ENCODE assay signal across 22 cellular contexts in genomic region chr3:123792473-123793201, GRCh38.
DNase-seq lines count a peak whose midpoint lies in the region; ATAC-seq, FAIRE-seq and TF ChIP-seq lines count a peak whose summit lies in the region.
"Had no signal": no experiment of that assay in that cellular context is flagged by ENCODE, and none has a peak within 500 bp of the region (broad histone marks: within the 10 kb centered on the region; RNA-seq: fewer than 3 reads in every experiment).

No MANE protein-coding gene starts in this region.

- H3K27me3 ChIP-seq in colonic mucosa (no peaks in the 10 kb centered on the region), mucosa of rectum (ENCODE audit: control insufficient read depth in 2 of 2, insufficient read depth in 2 of 2, low read length in 2 of 2) (no peaks in the 10 kb centered on the region)
- H3K27me3 ChIP-seq: uterus had no signal

- H3K27ac ChIP-seq in A549 (peak overlapping the region; percentile 58 to 71), colonic mucosa (peak overlapping the region; percentile 30), mucosa of rectum (ENCODE audit: low read depth in 2 of 2, low read length in 2 of 2) (peak overlapping the region; percentile 29 to 70)
- H3K27ac ChIP-seq: dorsolateral prefrontal cortex, esophagus squamous epithelium, SK-N-MC, uterus had no signal

- H3K9me3 Mint-ChIP-seq in WTC11 = no peaks in the 10 kb centered on the region
- H3K9me3 Mint-ChIP-seq: activated naive CD4-positive, alpha-beta T cell treated with anti-CD3 and anti-CD28 coated beads, Interleukin-2, amount 50 U/mL, for 72 hours had no signal

- no peak overlapping the region for H3K27ac Mint-ChIP-seq in WTC11
- H3K27ac Mint-ChIP-seq: activated naive CD4-positive, alpha-beta T cell treated with anti-CD3 and anti-CD28 coated beads, Interleukin-2, amount 50 U/mL, for 72 hours; CD4-positive, CD25-positive, alpha-beta regulatory T cell had no signal

- peak in 1 of 2 experiments; percentile 49; a peak in 3 of 6 replicates for ATAC-seq in A549
- ATAC-seq in HG02884 (IDR thresholded peaks at IDR 0.05; ENCODE audit: unreplicated experiment) = no peak
- no peak for ATAC-seq in WTC11
- ATAC-seq: activated naive CD4-positive, alpha-beta T cell treated with anti-CD3 and anti-CD28 coated beads, Interleukin-2, amount 50 U/mL, for 72 hours; stimulated activated naive CD8-positive, alpha-beta T cell treated with anti-CD3 and anti-CD28 coated beads, Interleukin-15, Interleukin-2, amounts not matched to agents 100 U/mL and 50 U/mL, for 24 hours had no signal

- H3K4me1 ChIP-seq in A549 (peaks cover 39% of the 10 kb centered on the region), colonic mucosa (no peaks in the 10 kb centered on the region), mucosa of rectum (ENCODE audit: control insufficient read depth in 2 of 2, insufficient read depth in 2 of 2, low read length in 2 of 2) (peaks cover 7 to 16% of the 10 kb centered on the region in 2 donors)
- H3K4me1 ChIP-seq: uterus had no signal

- no peaks in the 10 kb centered on the region for H3K27me3 Mint-ChIP-seq in WTC11 (ENCODE audit: low read depth)

- no peak for TF ChIP-seq EP300 in A549 (IDR thresholded peaks at IDR 0.05)

- no peak for TF ChIP-seq RAD21 in A549 (conservative IDR thresholded peaks at IDR 0.05 in 1 of 2, IDR thresholded peaks at IDR 0.05 in 1 of 2)

- 62% methylated on average over 6 of the region's 6 CpGs for WGBS in A549 (ENCODE audit: missing lambda C conversion rate)

- no peak overlapping the region for H3K4me3 Mint-ChIP-seq in WTC11
- H3K4me3 Mint-ChIP-seq: CD4-positive, CD25-positive, alpha-beta regulatory T cell had no signal

- POLR2A ChIA-PET in A549 (lab: Yijun Ruan, JAX) (no interaction called here), WTC11 (lab: Charles Lee) (no interaction called here)

- H3K36me3 ChIP-seq in colonic mucosa (no peaks in the 10 kb centered on the region), mucosa of rectum (ENCODE audit: control insufficient read depth in 2 of 2, insufficient read depth in 2 of 2, low read length in 2 of 2) (no peaks in the 10 kb centered on the region)
- H3K36me3 ChIP-seq: esophagus squamous epithelium, uterus had no signal

- H3K9me3 ChIP-seq in A549 (no peaks in the 10 kb centered on the region), colonic mucosa (no peaks in the 10 kb centered on the region), mucosa of rectum (ENCODE audit: control insufficient read depth in 2 of 2, low read length in 2 of 2) (no peaks in the 10 kb centered on the region)
- H3K9me3 ChIP-seq: esophagus squamous epithelium, uterus had no signal

- H3K4me3 ChIP-seq in A549 = no peak overlapping the region
- no peak overlapping the region for H3K4me3 ChIP-seq in colonic mucosa
- H3K4me3 ChIP-seq in mucosa of rectum (ENCODE audit: low read length in 2 of 2) = no peak overlapping the region
- H3K4me3 ChIP-seq: dorsolateral prefrontal cortex, esophagus squamous epithelium, SK-N-MC, uterus had no signal

- intact Hi-C loops in colonic mucosa (cut with DNase I) = no loop called here

- TF ChIP-seq CTCF in A549 (IDR thresholded peaks at IDR 0.05) = no peak
- TF ChIP-seq CTCF in colonic mucosa (IDR thresholded peaks at IDR 0.05) = no peak
- no peak for TF ChIP-seq CTCF in WTC11 (IDR thresholded peaks at IDR 0.05)

- no peak for TF ChIP-seq POLR2A in A549 (IDR thresholded peaks at IDR 0.05; ENCODE audit: low read length)

- H3K9ac ChIP-seq in colonic mucosa (ENCODE audit: low read depth in 2 of 2, low read length in 2 of 2) = no peak overlapping the region
- H3K9ac ChIP-seq in mucosa of rectum (ENCODE audit: low read depth in 1 of 2, low read length in 2 of 2) = no peak overlapping the region

- peaks cover 17% of the 10 kb centered on the region for H3K4me1 Mint-ChIP-seq in WTC11
- H3K4me1 Mint-ChIP-seq: CD4-positive, CD25-positive, alpha-beta regulatory T cell had no signal

- H3K4me2 ChIP-seq in A549 = peak overlapping the region; percentile 37

- H3K36me3 Mint-ChIP-seq in WTC11 = no peaks in the 10 kb centered on the region
- H3K36me3 Mint-ChIP-seq: activated naive CD4-positive, alpha-beta T cell treated with anti-CD3 and anti-CD28 coated beads, Interleukin-2, amount 50 U/mL, for 72 hours; CD4-positive, CD25-positive, alpha-beta regulatory T cell had no signal

- FAIRE-seq in A549 (lab: Jason Lieb, UNC) (no peak), RCC 7860 (lab: Jason Lieb, UNC) (no peak)

- DNase-seq in A549 (ENCODE audit: low read depth in 1 of 2, low spot score in 1 of 2) = no peak
- peak; percentile 67 for DNase-seq in LoVo (ENCODE audit: low spot score)
- DNase-seq in colonic mucosa = no peak
- no peak for DNase-seq in Kasumi-1 (lab: John Stamatoyannopoulos, UW)
- no peak for DNase-seq in WTC11 (ENCODE audit: low spot score)
- DNase-seq in RCC 7860 (ENCODE audit: low spot score) = no peak
- DNase-seq: ACHN; activated CD4-positive, alpha-beta T cell treated with anti-CD3 and anti-CD28 coated beads, Interleukin-2, amount 50 U/mL, for 4 hours; activated T-cell treated with anti-CD3 and anti-CD28 coated beads, Interleukin-2, amount 50 U/mL, for 1 hour; CD4-positive, CD25-positive, alpha-beta regulatory T cell; esophagus squamous epithelium; hippocampal formation; NCI-H2029; NCI-H510A treated with DMSO at 0.1 percent for 48 hours; stimulated activated CD4-positive, alpha-beta T cell treated with anti-CD3 and anti-CD28 coated beads, Interleukin-12 subunit alpha, Interleukin-12 subunit beta, amount 100 ng/mL, for 4 hours; stimulated activated naive CD8-positive, alpha-beta T cell treated with anti-CD3 and anti-CD28 coated beads, Interleukin-15, Interleukin-2, amounts not matched to agents 100 U/mL and 50 U/mL, for 24 hours; uterus had no signal

- CTCF ChIA-PET in A549 (lab: Yijun Ruan, JAX) = no interaction called here
- CTCF ChIA-PET in WTC11 (lab: Charles Lee) = no interaction called here

TF ChIP-seq in A549, 52 proteins besides CTCF, POLR2A, EP300 and RAD21:
- no peak for TF ChIP-seq HOXB13 (CRISPR knock-in tag; IDR thresholded peaks at IDR 0.05; ENCODE audit: low read depth)
- no peak for TF ChIP-seq HDAC2 (IDR thresholded peaks at IDR 0.05)
- TF ChIP-seq ZSCAN20 (CRISPR knock-in tag; IDR thresholded peaks at IDR 0.05) = no peak
- peak; percentile 78 for TF ChIP-seq MAFK (IDR thresholded peaks at IDR 0.05; ENCODE audit: partially characterized antibody)
- no peak for TF ChIP-seq CEBPB (IDR thresholded peaks at IDR 0.05)
- no peak for TF ChIP-seq ZNF302 (CRISPR knock-in tag; IDR thresholded peaks at IDR 0.05)
- no peak for TF ChIP-seq ZC3H11A (IDR thresholded peaks at IDR 0.05)

TF ChIP-seq in WTC11, 78 proteins besides CTCF, POLR2A, EP300 and RAD21 (continues in another document):
- TF ChIP-seq SOX15 (CRISPR knock-in tag; IDR thresholded peaks at IDR 0.05) (no peak), ATF2 (CRISPR knock-in tag; IDR thresholded peaks at IDR 0.05; ENCODE audit: borderline replicate concordance, low read depth) (no peak), FOXJ3 (CRISPR knock-in tag; IDR thresholded peaks at IDR 0.05; ENCODE audit: borderline replicate concordance) (no peak), ZNF317 (CRISPR knock-in tag; IDR thresholded peaks at IDR 0.05; ENCODE audit: borderline replicate concordance, low read depth) (no peak), HMGA2 (CRISPR knock-in tag; IDR thresholded peaks at IDR 0.05) (no peak), TEAD4 (CRISPR knock-in tag; IDR thresholded peaks at IDR 0.05) (no peak), ZNF425 (CRISPR knock-in tag; conservative IDR thresholded peaks at IDR 0.05) (no peak), NR3C1 (CRISPR knock-in tag; conservative IDR thresholded peaks at IDR 0.05; ENCODE audit: low read depth) (no peak), NR1H2 (CRISPR knock-in tag; IDR thresholded peaks at IDR 0.05) (no peak)
- TF ChIP-seq, protein P1, sequence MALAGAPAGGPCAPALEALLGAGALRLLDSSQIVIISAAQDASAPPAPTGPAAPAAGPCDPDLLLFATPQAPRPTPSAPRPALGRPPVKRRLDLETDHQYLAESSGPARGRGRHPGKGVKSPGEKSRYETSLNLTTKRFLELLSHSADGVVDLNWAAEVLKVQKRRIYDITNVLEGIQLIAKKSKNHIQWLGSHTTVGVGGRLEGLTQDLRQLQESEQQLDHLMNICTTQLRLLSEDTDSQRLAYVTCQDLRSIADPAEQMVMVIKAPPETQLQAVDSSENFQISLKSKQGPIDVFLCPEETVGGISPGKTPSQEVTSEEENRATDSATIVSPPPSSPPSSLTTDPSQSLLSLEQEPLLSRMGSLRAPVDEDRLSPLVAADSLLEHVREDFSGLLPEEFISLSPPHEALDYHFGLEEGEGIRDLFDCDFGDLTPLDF (CRISPR knock-in tag; IDR thresholded peaks at IDR 0.05) = no peak
